2 cellular contexts compared by ENCODE assay signal in genomic region chr2:169512525-169512924, GRCh38.
TF ChIP-seq lines count a peak whose summit lies in the region.

No MANE protein-coding gene starts in this region.

TF ChIP-seq in A549, 52 proteins besides CTCF, POLR2A, EP300 and RAD21:
- TF ChIP-seq PHF8 (IDR thresholded peaks at IDR 0.05; ENCODE audit: borderline replicate concordance, low read depth) (no peak), FOSL2 (IDR thresholded peaks at IDR 0.05) (no peak), FOSL2 (CRISPR knock-in tag; IDR thresholded peaks at IDR 0.05) (peak; percentile 21; the same call in 1 of the 2 replicates)

TF ChIP-seq in K562, 482 proteins besides CTCF, POLR2A, EP300 and RAD21:
- no peak for TF ChIP-seq FIP1L1 (IDR thresholded peaks at IDR 0.05; ENCODE audit: low read depth, low read length, poor library complexity, severe bottlenecking)
- TF ChIP-seq ATF3 (IDR thresholded peaks at IDR 0.05), result 0 out of 2 replicates have a peak, but pooled peaks have one; percentile 11
- no peak for TF ChIP-seq ATF3 (CRISPR knock-in tag; conservative IDR thresholded peaks at IDR 0.05)
- TF ChIP-seq ZC3H4 (CRISPR knock-in tag; IDR thresholded peaks at IDR 0.05; ENCODE audit: borderline replicate concordance), result no peak
